23 cellular contexts compared by ENCODE assay signal in the genomic region with DNA sequence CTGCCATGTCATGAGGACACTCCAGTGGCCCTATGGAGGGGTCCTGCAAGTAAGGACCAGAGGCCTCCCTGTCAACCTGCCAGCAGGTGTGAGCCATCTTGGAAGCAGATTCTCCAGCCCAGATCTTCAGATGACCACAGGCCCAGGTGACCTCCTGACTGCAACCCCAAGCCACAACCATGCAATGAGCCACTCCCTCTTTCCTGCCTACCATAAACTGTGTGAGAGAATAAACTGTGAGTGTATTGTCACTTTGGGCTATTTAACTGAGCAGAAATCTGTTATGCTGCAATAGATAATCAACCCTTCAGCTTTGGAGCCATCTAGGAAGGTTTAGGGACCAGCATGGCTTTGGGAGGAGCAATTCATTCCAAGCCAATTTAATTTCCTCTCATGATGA.
"Had no signal": no experiment of that assay in that cellular context is flagged by ENCODE, and none has a peak within 500 bp of the region (broad histone marks: within the 10 kb centered on the region; RNA-seq: fewer than 3 reads in every experiment).

No MANE protein-coding gene starts in this region.

- H3K4me3 Mint-ChIP-seq: central memory CD8-positive, alpha-beta T cell; effector memory CD8-positive, alpha-beta T cell; naive B cell; neural crest cell; stimulated activated memory B cell treated with anti-CD40 and anti-IgM and Interleukin-4, amounts not matched to agents 10 μg/mL and 1 μg/mL and 100 μg/mL, for 72 hours had no signal

- H3K36me3 ChIP-seq: lower lobe of right lung, right lobe of liver, upper lobe of left lung had no signal

- H3K27ac Mint-ChIP-seq: activated naive CD4-positive, alpha-beta T cell treated with anti-CD3 and anti-CD28 coated beads, Interleukin-2, amount 50 U/mL, for 72 hours; naive B cell had no signal

- H3K9me3 ChIP-seq: lower lobe of right lung, right lobe of liver, upper lobe of left lung had no signal

- FAIRE-seq: astrocyte, colon, kidney had no signal

- H3K4me3 ChIP-seq: dorsolateral prefrontal cortex, lower lobe of right lung, right lobe of liver, skin epidermis, upper lobe of left lung had no signal

- H3K9me3 Mint-ChIP-seq: central memory CD8-positive, alpha-beta T cell; effector memory CD8-positive, alpha-beta T cell; neural crest cell had no signal

- H3K36me3 Mint-ChIP-seq: stimulated activated memory B cell treated with anti-CD40 and anti-IgM and Interleukin-4, amounts not matched to agents 10 μg/mL and 1 μg/mL and 100 μg/mL, for 72 hours had no signal

- ATAC-seq: activated naive CD4-positive, alpha-beta T cell treated with anti-CD3 and anti-CD28 coated beads, Interleukin-2, amount 50 U/mL, for 72 hours; effector memory CD8-positive, alpha-beta T cell; esophagus mucosa; left lobe of liver; lower lobe of right lung; right lobe of liver; stimulated activated memory B cell treated with anti-CD40 and anti-IgM and Interleukin-4, amounts not matched to agents 10 μg/mL and 1 μg/mL and 100 μg/mL, for 72 hours had no signal

- H3K27me3 ChIP-seq: dorsolateral prefrontal cortex, right lobe of liver, upper lobe of left lung had no signal

- DNase-seq: activated CD4-positive, alpha-beta T cell treated with anti-CD3 and anti-CD28 coated beads, Interleukin-2, amount 50 U/mL, for 4 hours; activated CD4-positive, CD25-positive, alpha-beta regulatory T cell treated with anti-CD3 and anti-CD28 coated beads, Interleukin-2, amount 50 U/mL, for 72 hours; activated gamma-delta T cell; dorsolateral prefrontal cortex; effector memory CD8-positive, alpha-beta T cell; foreskin melanocyte; kidney; lower lobe of right lung; mesendoderm; naive B cell; occipital lobe; right lobe of liver; stimulated activated CD4-positive, alpha-beta T cell treated with anti-CD3 and anti-CD28 coated beads, Interleukin-1b, Interleukin-23, amount 100 ng/mL, for 48 hours; upper lobe of left lung had no signal

- H3K27me3 Mint-ChIP-seq: central memory CD8-positive, alpha-beta T cell; effector memory CD8-positive, alpha-beta T cell; stimulated activated memory B cell treated with anti-CD40 and anti-IgM and Interleukin-4, amounts not matched to agents 10 μg/mL and 1 μg/mL and 100 μg/mL, for 72 hours had no signal
